In the genomic region with DNA sequence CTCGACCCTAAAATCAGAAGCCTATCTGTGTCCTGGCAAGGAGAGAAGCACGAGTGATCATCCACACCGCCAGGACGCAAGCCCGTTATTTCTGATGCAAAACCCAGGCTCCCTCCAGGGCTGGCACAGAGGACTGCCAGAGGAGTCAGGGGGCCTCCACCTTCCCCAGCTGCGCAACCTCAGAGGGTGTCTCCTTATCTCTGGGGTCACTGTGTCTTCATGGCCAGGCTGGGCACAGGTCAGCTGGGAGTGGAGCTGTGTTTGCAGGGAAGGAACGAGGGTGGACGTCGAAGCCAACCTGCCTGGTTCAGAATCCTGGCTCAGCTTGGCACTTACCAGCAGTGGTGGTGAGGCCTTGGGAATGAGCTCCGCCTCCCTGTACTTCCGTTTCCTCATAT, we compare ENCODE assay signal across 15 cellular contexts. TPM values are rescaled to one million over a fixed set of nuclear protein-coding genes. Genes with fewer than 3 reads are reported as not detected.
DNase-seq lines count a peak whose midpoint lies in the region; ATAC-seq and TF ChIP-seq lines count a peak whose summit lies in the region.
"Had no signal": no experiment of that assay in that cellular context is flagged by ENCODE, and none has a peak within 500 bp of the region (broad histone marks: within the 10 kb centered on the region; RNA-seq: fewer than 3 reads in every experiment).

No MANE protein-coding gene starts in this region.

- BruUV-seq in Caco-2 (replicated peaks; lab: Mats Ljungman, UMichigan): no TSS peak

- peak overlapping the region; percentile 92 for H3K27ac Mint-ChIP-seq in Caco-2 (ENCODE audit: unreplicated experiment)
- H3K27ac Mint-ChIP-seq in CD8-positive, alpha-beta memory T cell: no peak overlapping the region
- H3K27ac Mint-ChIP-seq: stimulated activated memory B cell treated with anti-CD40 and anti-IgM and Interleukin-4, amounts not matched to agents 10 μg/mL and 1 μg/mL and 100 μg/mL, for 72 hours had no signal

- no peak for TF ChIP-seq POLR2A in right lobe of liver (IDR thresholded peaks at IDR 0.05)

- peak overlapping the region; percentile 35 for H3K4me3 Mint-ChIP-seq in Caco-2 (ENCODE audit: unreplicated experiment)
- no peak overlapping the region for H3K4me3 Mint-ChIP-seq in CD8-positive, alpha-beta memory T cell
- H3K4me3 Mint-ChIP-seq: stimulated activated memory B cell treated with anti-CD40 and anti-IgM and Interleukin-4, amounts not matched to agents 10 μg/mL and 1 μg/mL and 100 μg/mL, for 72 hours had no signal

- H3K27ac ChIP-seq in brain microvascular endothelial cell: peak overlapping the region; percentile 99
- peak overlapping the region; percentile 72 to 88 (median 85) for H3K27ac ChIP-seq in right lobe of liver
- H3K27ac ChIP-seq in skin epidermis: peak overlapping the region in 16 of 21 experiments; percentile 23 to 86 (median 67)
- H3K27ac ChIP-seq in CD8-positive, alpha-beta memory T cell (ENCODE audit: low read depth, low read length): no peak overlapping the region
- H3K27ac ChIP-seq: HL-60 had no signal

- H3K36me3 ChIP-seq in Caco-2 (ENCODE audit: control insufficient read depth, insufficient read depth, low read length) (no peaks in the 10 kb centered on the region), brain microvascular endothelial cell (replicated peaks) (no peaks in the 10 kb centered on the region), right lobe of liver (no peaks in the 10 kb centered on the region)
- H3K36me3 ChIP-seq in CD8-positive, alpha-beta memory T cell (ENCODE audit: insufficient read depth, low read length): no peaks in the 10 kb centered on the region
- H3K36me3 ChIP-seq: HAP-1 had no signal

- no peaks in the 10 kb centered on the region for H3K27me3 Mint-ChIP-seq in Caco-2 (ENCODE audit: insufficient read depth, unreplicated experiment)
- H3K27me3 Mint-ChIP-seq in CD8-positive, alpha-beta memory T cell: peaks cover 4 to 8% of the 10 kb centered on the region in 2 donors

- H3K4me1 ChIP-seq in Caco-2 (peaks cover 46% of the 10 kb centered on the region), right lobe of liver (peaks cover 0 to 60% (median 21%) of the 10 kb centered on the region in 4 donors)
- H3K4me1 ChIP-seq in CD8-positive, alpha-beta memory T cell (ENCODE audit: insufficient read depth, low read length): no peaks in the 10 kb centered on the region
- H3K4me1 ChIP-seq: HAP-1 had no signal

- POLR2A ChIA-PET in Caco-2 (lab: Charles Lee): no interaction called here
- POLR2A ChIA-PET in CD8-positive, alpha-beta memory T cell (lab: Charles Lee): no interaction called here

- H3K9me3 ChIP-seq in Caco-2: no peaks in the 10 kb centered on the region
- H3K9me3 ChIP-seq in right lobe of liver: no peaks in the 10 kb centered on the region
- no peaks in the 10 kb centered on the region for H3K9me3 ChIP-seq in CD8-positive, alpha-beta memory T cell (ENCODE audit: low read length)
- H3K9me3 ChIP-seq: HAP-1 had no signal

- H3K9me3 Mint-ChIP-seq in Caco-2 (ENCODE audit: unreplicated experiment): no peaks in the 10 kb centered on the region
- H3K9me3 Mint-ChIP-seq in CD8-positive, alpha-beta memory T cell: no peaks in the 10 kb centered on the region

- ATAC-seq in right lobe of liver: peak; percentile 4 to 54 (median 38)
- no peak for ATAC-seq in HG02759 (IDR thresholded peaks at IDR 0.05; ENCODE audit: unreplicated experiment)
- ATAC-seq: stimulated activated memory B cell treated with anti-CD40 and anti-IgM and Interleukin-4, amounts not matched to agents 10 μg/mL and 1 μg/mL and 100 μg/mL, for 72 hours had no signal

- in situ Hi-C loops in brain microvascular endothelial cell (cut with HindIII; ENCODE audit: low pct_ligation_motif_present, low sequenced_read_pairs): no loop called here

- 14% methylated on average over 4 of the region's 11 CpGs for WGBS in right lobe of liver (ENCODE audit: insufficient coverage, low coverage, low lambda C conversion rate, missing lambda C conversion rate)

- peaks cover 10% of the 10 kb centered on the region for H3K36me3 Mint-ChIP-seq in Caco-2 (ENCODE audit: insufficient read depth, unreplicated experiment)
- no peaks in the 10 kb centered on the region for H3K36me3 Mint-ChIP-seq in CD8-positive, alpha-beta memory T cell
- H3K36me3 Mint-ChIP-seq: stimulated activated memory B cell treated with anti-CD40 and anti-IgM and Interleukin-4, amounts not matched to agents 10 μg/mL and 1 μg/mL and 100 μg/mL, for 72 hours had no signal

- intact Hi-C loops in Caco-2 (cut with micrococcal nuclease; ENCODE audit: unreplicated experiment) (loop anchor here (1.0 kb wide), 1 partner anchor 37 kb away; no protein-coding TSS in a partner anchor), right lobe of liver (cut with DNase I) (no loop called here)

- CTCF ChIA-PET in Caco-2 (lab: Charles Lee): no interaction called here
- CTCF ChIA-PET in CD8-positive, alpha-beta memory T cell (lab: Charles Lee): no interaction called here

- H3K4me3 ChIP-seq in Caco-2 (ENCODE audit: low read depth, low read length) (no peak overlapping the region), brain microvascular endothelial cell (ENCODE audit: low read depth, low read length) (no peak overlapping the region), right lobe of liver (peak overlapping the region; percentile 20 to 75 (median 61)), skin epidermis (no peak overlapping the region)
- H3K4me3 ChIP-seq in CD8-positive, alpha-beta memory T cell (ENCODE audit: low read length): no peak overlapping the region
- H3K4me3 ChIP-seq: HAP-1 had no signal

- no peak for TF ChIP-seq CTCF in Caco-2 (IDR thresholded peaks at IDR 0.05; ENCODE audit: insufficient read depth in 1 of 2, low read depth in 1 of 2, low read length in 1 of 2, severe bottlenecking in 1 of 2, unreplicated experiment in 1 of 2)
- no peak for TF ChIP-seq CTCF in brain microvascular endothelial cell (IDR thresholded peaks at IDR 0.05; ENCODE audit: low read depth, low read length, missing control alignments)
- no peak for TF ChIP-seq CTCF in right lobe of liver (IDR thresholded peaks at IDR 0.05)

- no peak for DNase-seq in Caco-2
- no peak for DNase-seq in brain microvascular endothelial cell
- peak in 2 of 3 donors; percentile 62 to 92 for DNase-seq in right lobe of liver
- no peak for DNase-seq in effector CD8-positive, alpha-beta T cell (lab: John Stamatoyannopoulos, UW)
- DNase-seq in CD8-positive, alpha-beta memory T cell: no peak
- DNase-seq in iPS-NIHi7 (ENCODE audit: extremely low spot score): no peak
- DNase-seq: activated effector memory CD4-positive, alpha-beta T cell treated with Interleukin-2 at 50 U/mL for 16 hours; NCI-H1417 treated with DMSO at 0.1 percent for 48 hours had no signal

- peaks cover 30% of the 10 kb centered on the region for H3K4me1 Mint-ChIP-seq in Caco-2 (ENCODE audit: low read depth, unreplicated experiment)
- H3K4me1 Mint-ChIP-seq in CD8-positive, alpha-beta memory T cell: no peaks in the 10 kb centered on the region
- H3K4me1 Mint-ChIP-seq: stimulated activated memory B cell treated with anti-CD40 and anti-IgM and Interleukin-4, amounts not matched to agents 10 μg/mL and 1 μg/mL and 100 μg/mL, for 72 hours had no signal

- H3K27me3 ChIP-seq in Caco-2 (replicated peaks; ENCODE audit: control insufficient read depth, insufficient read depth, low read length): no peaks in the 10 kb centered on the region
- no peaks in the 10 kb centered on the region for H3K27me3 ChIP-seq in brain microvascular endothelial cell (replicated peaks)
- H3K27me3 ChIP-seq in right lobe of liver: no peaks in the 10 kb centered on the region
- no peaks in the 10 kb centered on the region for H3K27me3 ChIP-seq in CD8-positive, alpha-beta memory T cell (ENCODE audit: insufficient read depth, low read length, poor library complexity, severe bottlenecking)

RNA-seq across cellular contexts. Expression of gene SERPINA3, which starts 12.0 kb away (rescaled TPM):
- total RNA-seq in Caco-2 (2022) (1.3 and 2.3 TPM in 2 replicates), right lobe of liver (over 10,000 TPM in 2 of 6 experiments, 1,000 to 10,000 TPM in 4; 5,211 to 12,749 (median 8,707) TPM)
- not detected for total RNA-seq in CD8-positive, alpha-beta memory T cell
- polyA plus RNA-seq in CD8-positive, alpha-beta memory T cell: not detected

RNA-seq across cellular contexts. Expression of gene SERPINA5, which starts 18.9 kb away (rescaled TPM):
- total RNA-seq in Caco-2 (2022) (2.2 and 2.6 TPM in 2 replicates), right lobe of liver (100 to 1,000 TPM in 4 of 6 experiments, 10 to 100 TPM in 2; 24.7 to 317 (median 167) TPM)
- total RNA-seq in CD8-positive, alpha-beta memory T cell: not detected
- not detected for polyA plus RNA-seq in CD8-positive, alpha-beta memory T cell

RNA-seq across cellular contexts. Expression of gene SERPINA4, which starts 38.9 kb away (rescaled TPM):
- total RNA-seq in Caco-2 (2022): 5.5 and 6.3 TPM in 2 replicates
- 100 to 1,000 TPM in 4 of 6 experiments, 10 to 100 TPM in 2; 41.2 to 204 (median 145) TPM for total RNA-seq in right lobe of liver
- total RNA-seq in CD8-positive, alpha-beta memory T cell: not detected
- not detected for polyA plus RNA-seq in CD8-positive, alpha-beta memory T cell
- total RNA-seq: aorta, dermis microvascular lymphatic vessel endothelial cell had no signal
- polyA plus RNA-seq: aorta had no signal

Comparison
In these comparisons a context has a peak if more than half of its experiments do, and no peak if none do; other contexts are left out.
1. DNase-seq: peak in right lobe of liver (2 of 3); none in Caco-2 (0 of 2), brain microvascular endothelial cell (single experiment), effector CD8-positive, alpha-beta T cell (single experiment), CD8-positive, alpha-beta memory T cell (0 of 5) and iPS-NIHi7 (single experiment).
2. H3K4me3 ChIP-seq: peak in right lobe of liver (3 of 3); none in Caco-2 (single experiment), brain microvascular endothelial cell (single experiment), skin epidermis (0 of 7) and CD8-positive, alpha-beta memory T cell (single experiment).
3. RNA of gene SERPINA3, which starts 12.0 kb away (total RNA-seq): 5,211 to 12,749 TPM in right lobe of liver; 1.3 to 2.3 TPM in Caco-2 and not detected in CD8-positive, alpha-beta memory T cell; every median in the first group is over 1,000 times any median in the second.